Comparison of ENCODE assay signal across 1 cellular context in the genomic region with DNA sequence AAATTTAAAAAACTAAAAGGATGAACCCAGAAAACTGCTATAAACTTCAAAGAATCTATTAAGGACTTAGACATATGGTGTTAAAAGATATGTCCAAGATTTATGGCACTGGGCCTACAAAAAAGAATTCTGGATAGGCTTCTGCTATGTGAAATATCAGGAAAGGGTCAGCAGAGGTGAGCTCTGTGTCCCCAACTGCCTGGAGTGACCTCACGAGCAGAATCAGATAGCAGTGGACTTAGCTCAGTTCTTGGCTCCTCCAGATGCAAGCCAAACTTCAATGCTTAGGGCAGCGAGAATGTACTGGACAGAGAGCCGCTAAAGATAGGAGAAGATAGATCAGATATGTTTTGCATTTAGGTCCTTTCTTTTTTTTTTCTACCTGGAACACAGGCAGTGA.
TF ChIP-seq lines count a peak whose summit lies in the region.

No MANE protein-coding gene starts in this region.

TF ChIP-seq in H1, 55 proteins besides CTCF, POLR2A, EP300 and RAD21 (continued from another document):
- TF ChIP-seq, protein P1, sequence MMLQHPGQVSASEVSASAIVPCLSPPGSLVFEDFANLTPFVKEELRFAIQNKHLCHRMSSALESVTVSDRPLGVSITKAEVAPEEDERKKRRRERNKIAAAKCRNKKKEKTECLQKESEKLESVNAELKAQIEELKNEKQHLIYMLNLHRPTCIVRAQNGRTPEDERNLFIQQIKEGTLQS (IDR thresholded peaks at IDR 0.05; ENCODE audit: insufficient read depth, low read depth, low read length): no peak
